11 cellular contexts compared by ENCODE assay signal in the genomic region with DNA sequence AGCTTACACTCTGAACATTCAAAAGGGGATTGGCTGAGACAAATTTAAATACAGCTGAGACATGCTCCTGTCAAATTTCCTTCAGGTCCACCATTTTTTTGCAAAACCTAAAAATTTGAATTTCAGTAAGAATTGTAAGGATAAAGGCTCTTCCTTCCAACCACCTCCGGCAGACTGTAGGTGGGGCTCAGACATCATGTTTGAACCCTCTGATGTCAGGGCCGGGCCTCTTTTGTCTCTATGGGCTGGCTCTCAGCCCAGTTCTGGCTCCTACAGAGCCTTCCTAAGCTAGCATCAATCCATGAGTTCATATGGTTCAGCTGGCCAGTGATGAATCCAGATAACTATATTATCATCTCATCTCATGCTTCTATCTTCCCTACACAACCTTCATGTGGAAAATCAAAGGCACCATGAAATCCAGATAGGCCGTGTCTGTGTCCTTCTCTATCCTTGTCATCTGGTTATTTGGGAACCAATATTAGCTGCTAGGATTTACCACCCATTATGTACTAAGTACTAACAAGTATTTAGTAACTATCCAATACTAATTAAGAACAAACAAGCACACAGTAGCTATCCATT. TPM values are rescaled to one million over a fixed set of nuclear protein-coding genes. Genes with fewer than 3 reads are reported as not detected.
DNase-seq lines count a peak whose midpoint lies in the region; ATAC-seq and TF ChIP-seq lines count a peak whose summit lies in the region.
"Had no signal": no experiment of that assay in that cellular context is flagged by ENCODE, and none has a peak within 500 bp of the region (broad histone marks: within the 10 kb centered on the region; RNA-seq: fewer than 3 reads in every experiment).

No MANE protein-coding gene starts in this region.

- no peaks in the 10 kb centered on the region for H3K27me3 ChIP-seq in transverse colon
- H3K27me3 ChIP-seq: gastroesophageal sphincter had no signal

- H3K27ac ChIP-seq in transverse colon: no peak overlapping the region
- H3K27ac ChIP-seq: gastroesophageal sphincter had no signal

- peaks cover 0 to 70% (median 33%) of the 10 kb centered on the region in 4 donors for H3K36me3 ChIP-seq in transverse colon

- TF ChIP-seq EP300 in transverse colon (IDR thresholded peaks at IDR 0.05; ENCODE audit: low read depth): no peak

- DNase-seq in COLO829 (ENCODE audit: low spot score): peak; percentile 13
- DNase-seq in MV-4-11 (lab: John Stamatoyannopoulos, UW): peak; percentile 3
- peak; percentile 44 for DNase-seq in astrocyte of the cerebellum (ENCODE audit: low read depth)
- peak; percentile 41 for DNase-seq in islet precursor cell
- no peak for DNase-seq in transverse colon
- DNase-seq in T1000 (lab: John Stamatoyannopoulos, UW): no peak
- DNase-seq in activated naive CD4-positive, alpha-beta T cell treated with anti-CD3 and anti-CD28 coated beads, Interleukin-2, amount 50 U/mL, for 16 hours: no peak
- DNase-seq: stimulated activated CD4-positive, alpha-beta T cell treated with anti-CD3 and anti-CD28 coated beads, Interleukin-4, amount 100 ng/mL, for 4 hours had no signal

- peaks cover 5 to 17% (median 13%) of the 10 kb centered on the region in 4 donors for H3K4me1 ChIP-seq in transverse colon

- WGBS in transverse colon (ENCODE audit: low coverage in 1 of 2), 2 donors: 57 to 68% methylated on average over 3 of the region's 3 CpGs

- TF ChIP-seq CTCF in astrocyte of the cerebellum (IDR thresholded peaks at IDR 0.05; ENCODE audit: low read depth, low read length, missing control alignments): peak; percentile 51
- TF ChIP-seq CTCF in transverse colon (IDR thresholded peaks at IDR 0.05): no peak

- no peak for ATAC-seq in GM18502 (IDR thresholded peaks at IDR 0.05; ENCODE audit: poor library complexity, unreplicated experiment)
- ATAC-seq: gastroesophageal sphincter, T-cell had no signal

- TF ChIP-seq POLR2A in transverse colon (IDR thresholded peaks at IDR 0.05): no peak

- H3K4me3 ChIP-seq in astrocyte of the cerebellum (ENCODE audit: low read depth, low read length) (no peak overlapping the region), transverse colon (no peak overlapping the region)
- H3K4me3 ChIP-seq: gastroesophageal sphincter had no signal

- no peaks in the 10 kb centered on the region for H3K9me3 ChIP-seq in transverse colon
- H3K9me3 ChIP-seq: gastroesophageal sphincter had no signal

- intact Hi-C loops in transverse colon (cut with DNase I; ENCODE audit: low total_unique reads): no loop called here

- in situ Hi-C loops in astrocyte of the cerebellum (cut with HindIII; ENCODE audit: low sequenced_read_pairs): no loop called here
- in situ Hi-C loops in transverse colon (cut with MboI; ENCODE audit: low pct_ligation_motif_present in 1 of 4, low pct_unique_long_range_greater_than_20kb in 1 of 4, low sequenced_read_pairs in 3 of 4): no loop called here

RNA-seq across cellular contexts. Expression of gene NIPSNAP3B, which starts 44.2 kb away (rescaled TPM):
- total RNA-seq in transverse colon: 1 to 10 TPM in 1 of 4 donors, under 1 TPM in 1, not detected in 2; 0.68 to 1.3 TPM

Comparison
In these comparisons a context has a peak if more than half of its experiments do, and no peak if none do; other contexts are left out.
1. DNase-seq: peak in COLO829 (single experiment), MV-4-11 (single experiment), astrocyte of the cerebellum (single experiment) and islet precursor cell (single experiment); none in transverse colon (single experiment), T1000 (single experiment) and activated naive CD4-positive, alpha-beta T cell treated with anti-CD3 and anti-CD28 coated beads, Interleukin-2, amount 50 U/mL, for 16 hours (single experiment).